In genomic region chr10:124744688-124745055, GRCh38 we compare ENCODE assay signal across 8 cellular contexts. TPM values are rescaled to one million over a fixed set of nuclear protein-coding genes. Genes with fewer than 3 reads are reported as not detected.
DNase-seq lines count a peak whose midpoint lies in the region; ATAC-seq and TF ChIP-seq lines count a peak whose summit lies in the region.

No MANE protein-coding gene starts in this region.

- H3K79me2 ChIP-seq in GM23248 (ENCODE audit: insufficient read depth): peaks cover 16% of the 10 kb centered on the region; the same call in 1 of the 2 replicates
- peaks cover 36% of the 10 kb centered on the region for H3K79me2 ChIP-seq in PC-3 (ENCODE audit: low read length)

- ATAC-seq in PC-3: peak; percentile 13
- peak; percentile 3 to 28 for ATAC-seq in naive thymus-derived CD8-positive, alpha-beta T cell
- no peak for ATAC-seq in HG03280 (IDR thresholded peaks at IDR 0.05; ENCODE audit: unreplicated experiment)
- ATAC-seq in HG02884 (IDR thresholded peaks at IDR 0.05; ENCODE audit: unreplicated experiment): no peak
- ATAC-seq in GM21723 (IDR thresholded peaks at IDR 0.05; ENCODE audit: unreplicated experiment): no peak

- in situ Hi-C loops in GM23248 (cut with MboI): loop anchor here (10.0 kb wide), 1 partner anchor 210 kb away; no protein-coding TSS in a partner anchor

- no peaks in the 10 kb centered on the region for H4K20me1 ChIP-seq in GM23248 (ENCODE audit: insufficient read depth)
- H4K20me1 ChIP-seq in PC-3 (ENCODE audit: low read length): no peaks in the 10 kb centered on the region

- no peak for TF ChIP-seq CTCF in PC-3 (conservative IDR thresholded peaks at IDR 0.05; ENCODE audit: low read depth, low read length)
- no peak for TF ChIP-seq CTCF in endodermal cell (conservative IDR thresholded peaks at IDR 0.05)
- no peak for TF ChIP-seq CTCF in lower leg skin (IDR thresholded peaks at IDR 0.05)

- peak overlapping the region; percentile 84 for H3K4me3 Mint-ChIP-seq in endodermal cell
- peak overlapping the region; percentile 66 to 91 (median 83) for H3K4me3 Mint-ChIP-seq in naive thymus-derived CD8-positive, alpha-beta T cell

- no TSS peak for BruUV-seq in PC-3 (replicated peaks; lab: Mats Ljungman, UMichigan)

- peak overlapping the region; percentile 49 for H2AFZ ChIP-seq in GM23248
- no peak overlapping the region for H2AFZ ChIP-seq in PC-3 (ENCODE audit: low read length)

- peak overlapping the region; percentile 87 for H3K4me3 ChIP-seq in GM23248
- H3K4me3 ChIP-seq in PC-3 (ENCODE audit: low read length): peak overlapping the region; percentile 60
- peak overlapping the region; percentile 75 for H3K4me3 ChIP-seq in endodermal cell (ENCODE audit: low read length)
- H3K4me3 ChIP-seq in lower leg skin (ENCODE audit: low read depth, poor library complexity, severe bottlenecking): no peak overlapping the region

- POLR2A ChIA-PET in PC-3 (lab: Charles Lee; ENCODE audit: unreplicated experiment): no interaction called here
- POLR2A ChIA-PET in naive thymus-derived CD8-positive, alpha-beta T cell (lab: Charles Lee): interaction anchor here (0.6 to 2.6 kb wide), 6 partner anchors 12 to 214 kb away, joined by 3 to 7 read pairs (median 4); no protein-coding TSS in a partner anchor

- no peaks in the 10 kb centered on the region for H3K9me3 Mint-ChIP-seq in endodermal cell
- no peaks in the 10 kb centered on the region for H3K9me3 Mint-ChIP-seq in naive thymus-derived CD8-positive, alpha-beta T cell

- peak overlapping the region; percentile 90 for H3K27ac Mint-ChIP-seq in endodermal cell
- peak overlapping the region; percentile 28 to 94 (median 88) for H3K27ac Mint-ChIP-seq in naive thymus-derived CD8-positive, alpha-beta T cell

- H3K9ac ChIP-seq in GM23248 (peak overlapping the region; percentile 78), PC-3 (ENCODE audit: low read length) (no peak overlapping the region), endodermal cell (ENCODE audit: extremely low read depth, low read length, poor library complexity, severe bottlenecking) (peak overlapping the region; percentile 66)

- peaks cover 56% of the 10 kb centered on the region for H3F3A ChIP-seq in GM23248 (ENCODE audit: insufficient read depth)
- no peaks in the 10 kb centered on the region for H3F3A ChIP-seq in PC-3 (ENCODE audit: low read length, unreplicated experiment)

- H3K27me3 ChIP-seq in GM23248 (replicated peaks; ENCODE audit: insufficient read depth) (no peaks in the 10 kb centered on the region), PC-3 (ENCODE audit: low read length) (no peaks in the 10 kb centered on the region), endodermal cell (ENCODE audit: control insufficient read depth, insufficient read depth, low read length, poor library complexity, severe bottlenecking) (no peaks in the 10 kb centered on the region)

- H3K9me3 ChIP-seq in GM23248 (ENCODE audit: low read depth) (no peaks in the 10 kb centered on the region), PC-3 (ENCODE audit: low read length) (no peaks in the 10 kb centered on the region), endodermal cell (ENCODE audit: control insufficient read depth, low read length) (no peaks in the 10 kb centered on the region)

- DNase-seq in GM23248: peak; percentile 76
- DNase-seq in PC-3: peak; percentile 63
- no peak for DNase-seq in endodermal cell
- no peak for DNase-seq in naive thymus-derived CD8-positive, alpha-beta T cell
- no peak for DNase-seq in lower leg skin (ENCODE audit: low spot score in 2 of 2)

- H3K36me3 ChIP-seq in GM23248 (ENCODE audit: low read depth) (peaks cover 12% of the 10 kb centered on the region; the same call in 1 of the 2 replicates), PC-3 (ENCODE audit: low read depth, low read length) (no peaks in the 10 kb centered on the region; the same call in 1 of the 2 replicates), endodermal cell (ENCODE audit: control insufficient read depth, insufficient read depth, low read length) (peaks cover 13% of the 10 kb centered on the region)

- no peak for TF ChIP-seq POLR2A in lower leg skin (IDR thresholded peaks at IDR 0.05)

- H3K4me2 ChIP-seq in GM23248 (ENCODE audit: unreplicated experiment) (peak overlapping the region; percentile 70), PC-3 (ENCODE audit: low read length) (peak overlapping the region; percentile 68)

- peaks cover 2% of the 10 kb centered on the region for H3K36me3 Mint-ChIP-seq in endodermal cell (ENCODE audit: low read depth)
- peaks cover 0 to 6% (median 0%) of the 10 kb centered on the region in 3 donors for H3K36me3 Mint-ChIP-seq in naive thymus-derived CD8-positive, alpha-beta T cell

- intact Hi-C loops in PC-3 (cut with micrococcal nuclease): no loop called here
- intact Hi-C loops in lower leg skin (cut with DNase I; ENCODE audit: low total_unique reads): no loop called here

- H3K4me1 Mint-ChIP-seq in endodermal cell: peaks cover 38% of the 10 kb centered on the region
- H3K4me1 Mint-ChIP-seq in naive thymus-derived CD8-positive, alpha-beta T cell: peaks cover 30 to 56% (median 43%) of the 10 kb centered on the region in 4 donors

- CTCF ChIA-PET in PC-3 (lab: Charles Lee): interaction anchor here (0.6 to 1.3 kb wide), 2 partner anchors 14 to 214 kb away, joined by 3 to 4 read pairs; no protein-coding TSS in a partner anchor

- no peaks in the 10 kb centered on the region for H3K9me2 ChIP-seq in GM23248 (ENCODE audit: insufficient read depth)
- H3K9me2 ChIP-seq in PC-3 (replicated peaks; ENCODE audit: low read length): no peaks in the 10 kb centered on the region

- H3K27ac ChIP-seq in GM23248: peak overlapping the region; percentile 72
- H3K27ac ChIP-seq in PC-3 (ENCODE audit: low read length): no peak overlapping the region
- H3K27ac ChIP-seq in endodermal cell (ENCODE audit: low read depth, low read length): peak overlapping the region; percentile 39

- peaks cover 42% of the 10 kb centered on the region for H3K4me1 ChIP-seq in GM23248 (ENCODE audit: insufficient read depth)
- H3K4me1 ChIP-seq in PC-3 (ENCODE audit: insufficient read depth, low read length): peaks cover 53% of the 10 kb centered on the region
- peaks cover 16% of the 10 kb centered on the region for H3K4me1 ChIP-seq in endodermal cell (ENCODE audit: control insufficient read depth, insufficient read depth, low read length)

- H3K27me3 Mint-ChIP-seq in endodermal cell (ENCODE audit: insufficient read depth): no peaks in the 10 kb centered on the region
- no peaks in the 10 kb centered on the region for H3K27me3 Mint-ChIP-seq in naive thymus-derived CD8-positive, alpha-beta T cell

- 2% methylated on average over 7 to 8 of the region's 8 CpGs for WGBS in GM23248 (ENCODE audit: low coverage in 1 of 2, low lambda C conversion rate in 2 of 2, missing lambda C conversion rate in 2 of 2), 2 experiments
- 6% methylated on average over 7 to 8 of the region's 8 CpGs for WGBS in endodermal cell (ENCODE audit: insufficient coverage in 1 of 2, insufficient read length in 1 of 2), 2 experiments
- WGBS in lower leg skin, 2 donors: 0 to 2% methylated on average over 8 of the region's 8 CpGs

RNA-seq across cellular contexts. Expression of gene FAM53B, which starts 0.5 kb away (rescaled TPM):
- total RNA-seq in GM23248 (2014; rRNA removed; shearing (Covaris generic)): 10.1 TPM in 2 replicates
- polyA plus RNA-seq in GM23248 (2016; fragmentation: Nextera tagmentation; extraction: Ambion mirVana): 2.1 and 2.7 TPM in 2 replicates
- total RNA-seq in PC-3 (2014; rRNA removed) (16.5 and 19.4 TPM in 2 replicates), endodermal cell (10 to 100 TPM; 19.3 to 22.6 TPM), lower leg skin (10 to 100 TPM; 41.5 to 69.1 (median 58.2) TPM)
- polyA plus RNA-seq in endodermal cell (2013, experiment 1 of 2): 21.4 TPM
- 20.2 TPM for polyA plus RNA-seq in endodermal cell (2013, experiment 2 of 2)
- total RNA-seq in naive thymus-derived CD8-positive, alpha-beta T cell: 10 to 100 TPM; 22.2 to 23.2 TPM
- polyA plus RNA-seq in naive thymus-derived CD8-positive, alpha-beta T cell: 10 to 100 TPM in 2 of 3 donors, 1 to 10 TPM in 1; 2.4 to 15.1 (median 11.9) TPM

RNA-seq across cellular contexts. Expression of gene EEF1AKMT2, which starts 47.0 kb away (rescaled TPM):
- 19.6 and 24.0 TPM in 2 replicates for total RNA-seq in GM23248 (2014; rRNA removed; shearing (Covaris generic))
- 25.4 and 27.4 TPM in 2 replicates for polyA plus RNA-seq in GM23248 (2016; fragmentation: Nextera tagmentation; extraction: Ambion mirVana)
- total RNA-seq in PC-3 (2014; rRNA removed) (18.2 and 19.6 TPM in 2 replicates), endodermal cell (10 to 100 TPM; 22.2 to 25.9 TPM), lower leg skin (10 to 100 TPM; 10.6 to 18.8 (median 14.4) TPM)
- 37.1 TPM for polyA plus RNA-seq in endodermal cell (2013, experiment 1 of 2)
- polyA plus RNA-seq in endodermal cell (2013, experiment 2 of 2): 39.4 TPM
- 10 to 100 TPM; 18.4 to 22.4 TPM for total RNA-seq in naive thymus-derived CD8-positive, alpha-beta T cell
- 10 to 100 TPM; 21.1 to 29.9 (median 22.6) TPM for polyA plus RNA-seq in naive thymus-derived CD8-positive, alpha-beta T cell

RNA-seq across cellular contexts. Expression of gene ABRAXAS2, which starts 56.9 kb away (rescaled TPM):
- total RNA-seq in GM23248 (2014; rRNA removed; shearing (Covaris generic)): 11.8 and 13.5 TPM in 2 replicates
- polyA plus RNA-seq in GM23248 (2016; fragmentation: Nextera tagmentation; extraction: Ambion mirVana): 13.2 and 14.5 TPM in 2 replicates
- total RNA-seq in PC-3 (2014; rRNA removed) (7.9 and 10.6 TPM in 2 replicates), endodermal cell (10 to 100 TPM; 13.1 to 16.6 TPM), lower leg skin (10 to 100 TPM; 19.3 to 20.9 (median 19.9) TPM)
- polyA plus RNA-seq in endodermal cell (2013, experiment 1 of 2): 14.5 TPM
- 14.9 TPM for polyA plus RNA-seq in endodermal cell (2013, experiment 2 of 2)
- 10 to 100 TPM; 16.0 to 16.1 TPM for total RNA-seq in naive thymus-derived CD8-positive, alpha-beta T cell
- 10 to 100 TPM; 10.6 to 11.2 (median 11.0) TPM for polyA plus RNA-seq in naive thymus-derived CD8-positive, alpha-beta T cell

Comparison
In these comparisons a context has a peak if more than half of its experiments do, and no peak if none do; other contexts are left out.
1. DNase-seq: peak in GM23248 (single experiment) and PC-3 (single experiment); none in endodermal cell (single experiment), naive thymus-derived CD8-positive, alpha-beta T cell (0 of 10) and lower leg skin (0 of 2).
2. ATAC-seq: peak in PC-3 (single experiment) and naive thymus-derived CD8-positive, alpha-beta T cell (2 of 2); none in HG03280 (single experiment), HG02884 (single experiment) and GM21723 (single experiment).